Comparison of ENCODE assay signal across 17 cellular contexts in genomic region chr18:67301592-67301991, GRCh38.
DNase-seq lines count a peak whose midpoint lies in the region; ATAC-seq and TF ChIP-seq lines count a peak whose summit lies in the region.
"Had no signal": no experiment of that assay in that cellular context is flagged by ENCODE, and none has a peak within 500 bp of the region (broad histone marks: within the 10 kb centered on the region; RNA-seq: fewer than 3 reads in every experiment).

No MANE protein-coding gene starts in this region.

- TF ChIP-seq CTCF in brain microvascular endothelial cell (IDR thresholded peaks at IDR 0.05; ENCODE audit: low read depth, low read length, missing control alignments) (no peak), GM20000 (IDR thresholded peaks at IDR 0.05; ENCODE audit: extremely low read depth, missing control alignments) (no peak)

- no peak overlapping the region for H2BK120ac ChIP-seq in mesenchymal stem cell (ENCODE audit: low read depth, low read length)

- WGBS in mesenchymal stem cell: 100% methylated on average over 1 of the region's 1 CpG

- H3K18ac ChIP-seq in mesenchymal stem cell (ENCODE audit: low read depth in 1 of 2, low read length in 2 of 2): peak overlapping the region; percentile 43 to 59

- H3K27me3 ChIP-seq in MG63 (no peaks in the 10 kb centered on the region), brain microvascular endothelial cell (replicated peaks) (no peaks in the 10 kb centered on the region), mesenchymal stem cell (ENCODE audit: control insufficient read depth in 1 of 2, insufficient read depth in 1 of 2, low read length in 2 of 2) (no peaks in the 10 kb centered on the region)
- H3K27me3 ChIP-seq: BLaER1 treated with 17β-estradiol and CSF1 and Interleukin-3, amounts not matched to agents 10 nM and 100 nM; hepatocyte had no signal

- no peak overlapping the region for H3K23ac ChIP-seq in mesenchymal stem cell (ENCODE audit: low read length in 2 of 2)

- intact Hi-C loops in Right ventricle myocardium inferior (cut with DNase I): no loop called here

- H3K4me2 ChIP-seq in mesenchymal stem cell (ENCODE audit: low read length, poor library complexity, severe bottlenecking): no peak overlapping the region
- H3K4me2 ChIP-seq: BLaER1 treated with 17β-estradiol and CSF1 and Interleukin-3, amounts not matched to agents 10 nM and 100 nM; hepatocyte had no signal

- H4K8ac ChIP-seq in mesenchymal stem cell (ENCODE audit: low read length): peak overlapping the region; percentile 73

- H2BK5ac ChIP-seq in mesenchymal stem cell (ENCODE audit: low read depth, low read length, poor library complexity, severe bottlenecking): no peak overlapping the region

- no peak overlapping the region for H2BK12ac ChIP-seq in mesenchymal stem cell (ENCODE audit: low read length in 2 of 2)

- H3K4me3 ChIP-seq in MG63 (peak overlapping the region; percentile 1; the same call in 1 of the 2 replicates), brain microvascular endothelial cell (ENCODE audit: low read depth, low read length) (no peak overlapping the region), mesenchymal stem cell (ENCODE audit: insufficient read depth in 1 of 2, low read depth in 1 of 2, low read length in 2 of 2) (peak overlapping the region in 1 of 2 experiments; percentile 41)
- H3K4me3 ChIP-seq: BLaER1 treated with 17β-estradiol and CSF1 and Interleukin-3, amounts not matched to agents 10 nM and 100 nM; hepatocyte had no signal

- ATAC-seq in Right ventricle myocardium inferior: no peak
- ATAC-seq: left lobe of liver had no signal

- no peak overlapping the region for H2AK5ac ChIP-seq in mesenchymal stem cell (ENCODE audit: low read length, severe bottlenecking)

- H2BK15ac ChIP-seq in mesenchymal stem cell (ENCODE audit: low read depth, poor library complexity, severe bottlenecking): no peak overlapping the region

- no peaks in the 10 kb centered on the region for H3K36me3 ChIP-seq in MG63
- H3K36me3 ChIP-seq in brain microvascular endothelial cell (replicated peaks): no peaks in the 10 kb centered on the region
- H3K36me3 ChIP-seq in mesenchymal stem cell (ENCODE audit: control insufficient read depth in 1 of 2, insufficient read depth in 2 of 2, low read depth in 1 of 2, low read length in 2 of 2): no peaks in the 10 kb centered on the region
- H3K36me3 ChIP-seq: BLaER1 treated with 17β-estradiol and CSF1 and Interleukin-3, amounts not matched to agents 10 nM and 100 nM had no signal

- peak overlapping the region in 1 of 2 experiments; percentile 13 for H3K4ac ChIP-seq in mesenchymal stem cell (ENCODE audit: low read depth in 1 of 2, low read length in 2 of 2)

- peaks cover 2% of the 10 kb centered on the region for H3K4me1 ChIP-seq in mesenchymal stem cell (ENCODE audit: control insufficient read depth, insufficient read depth, low read depth, low read length)
- H3K4me1 ChIP-seq: BLaER1 treated with 17β-estradiol and CSF1 and Interleukin-3, amounts not matched to agents 10 nM and 100 nM had no signal

- H3K79me1 ChIP-seq in mesenchymal stem cell (replicated peaks; ENCODE audit: low read length, poor library complexity, severe bottlenecking): no peaks in the 10 kb centered on the region

- DNase-seq in EH (ENCODE audit: low read depth) (peak; percentile 18), MG63 (peak; percentile 2), brain microvascular endothelial cell (no peak), mesenchymal stem cell (no peak), SKM-1 (lab: John Stamatoyannopoulos, UW; ENCODE audit: unreplicated experiment) (no peak), GM20000 (ENCODE audit: low spot score) (no peak), NCI-H526 (lab: John Stamatoyannopoulos, UW) (no peak), Right ventricle myocardium inferior (ENCODE audit: missing footprints) (no peak)
- DNase-seq: activated CD4-positive, alpha-beta T cell treated with anti-CD3 and anti-CD28 coated beads, Interleukin-2, amount 10 ng/mL, durations not matched to agents 7 days and 5 days; activated gamma-delta T cell; Kasumi-1; NCI-H2029; NCI-H748 treated with DMSO at 0.1 percent for 48 hours had no signal

- H3K14ac ChIP-seq in mesenchymal stem cell (ENCODE audit: low read length in 2 of 2): no peak overlapping the region

- no peaks in the 10 kb centered on the region for H3K9me3 ChIP-seq in MG63
- no peaks in the 10 kb centered on the region for H3K9me3 ChIP-seq in mesenchymal stem cell (ENCODE audit: control insufficient read depth, low read length)

- in situ Hi-C loops in brain microvascular endothelial cell (cut with HindIII; ENCODE audit: low pct_ligation_motif_present, low sequenced_read_pairs): no loop called here

- peak overlapping the region; percentile 80 for H2AFZ ChIP-seq in mesenchymal stem cell (ENCODE audit: low read depth, low read length)
- H2AFZ ChIP-seq: hepatocyte had no signal

- H4K91ac ChIP-seq in mesenchymal stem cell (ENCODE audit: low read length): peak overlapping the region; percentile 56

- H3K9ac ChIP-seq in mesenchymal stem cell (ENCODE audit: low read length): peak overlapping the region; percentile 66
- H3K9ac ChIP-seq: BLaER1 treated with 17β-estradiol and CSF1 and Interleukin-3, amounts not matched to agents 10 nM and 100 nM had no signal

- H3K27ac ChIP-seq in brain microvascular endothelial cell (peak overlapping the region; percentile 61), mesenchymal stem cell (ENCODE audit: low read length, poor library complexity, severe bottlenecking) (no peak overlapping the region)
- H3K27ac ChIP-seq: BLaER1 treated with 17β-estradiol and CSF1 and Interleukin-3, amounts not matched to agents 10 nM and 100 nM; hepatocyte; RWPE1 had no signal

Comparison
In these comparisons a context has a peak if more than half of its experiments do, and no peak if none do; other contexts are left out.
1. DNase-seq: peak in EH (single experiment) and MG63 (single experiment); none in brain microvascular endothelial cell (single experiment), mesenchymal stem cell (single experiment), SKM-1 (single experiment), GM20000 (single experiment), NCI-H526 (0 of 2) and Right ventricle myocardium inferior (single experiment).